Comparison of ENCODE assay signal across 11 cellular contexts in genomic region chr16:57628782-57629181, GRCh38. TPM values are rescaled to one million over a fixed set of nuclear protein-coding genes. Genes with fewer than 3 reads are reported as not detected.
DNase-seq lines count a peak whose midpoint lies in the region; ATAC-seq, FAIRE-seq and TF ChIP-seq lines count a peak whose summit lies in the region.
"Had no signal": no experiment of that assay in that cellular context is flagged by ENCODE, and none has a peak within 500 bp of the region (broad histone marks: within the 10 kb centered on the region; RNA-seq: fewer than 3 reads in every experiment).

No MANE protein-coding gene starts in this region.

- peak overlapping the region; percentile 57; the same call in 1 of the 2 replicates for H2AFZ ChIP-seq in SK-N-SH (ENCODE audit: low read depth)
- H2AFZ ChIP-seq in astrocyte (ENCODE audit: low read depth, low read length): peak overlapping the region; percentile 65
- no peak overlapping the region for H2AFZ ChIP-seq in keratinocyte (ENCODE audit: control insufficient read depth, low read length)

- peaks cover 2% of the 10 kb centered on the region for H3K9me1 ChIP-seq in keratinocyte (ENCODE audit: control insufficient read depth, extremely low read depth, insufficient read depth, low read length)

- no peak for TF ChIP-seq POLR2A in Peyer's patch (IDR thresholded peaks at IDR 0.05)

- FAIRE-seq in astrocyte (lab: Jason Lieb, UNC) (no peak), keratinocyte (lab: Jason Lieb, UNC) (no peak)

- H4K20me1 ChIP-seq in SK-N-SH (ENCODE audit: insufficient read depth) (no peaks in the 10 kb centered on the region), astrocyte (ENCODE audit: insufficient read depth, low read length) (no peaks in the 10 kb centered on the region), keratinocyte (ENCODE audit: control insufficient read depth, extremely low read depth, insufficient read depth, low read length) (peaks cover 8% of the 10 kb centered on the region)

- DNase-seq in SK-N-SH (no peak), astrocyte (ENCODE audit: low read depth) (no peak), keratinocyte (ENCODE audit: low read depth, low spot score) (no peak), Peyer's patch (no peak), NCI-H1092 treated with DMSO at 0.1 percent for 48 hours (lab: John Stamatoyannopoulos, UW) (no peak)
- DNase-seq in stimulated activated effector memory CD8-positive, alpha-beta T cell treated with anti-CD3 and anti-CD28 coated beads, Interleukin-12 subunit alpha, Interleukin-12 subunit beta, amount 100 ng/mL, for 72 hours (ENCODE audit: low spot score in 2 of 2): no peak

- no peaks in the 10 kb centered on the region for H3K9me2 ChIP-seq in SK-N-SH

- 83% methylated on average over 5 of the region's 5 CpGs for WGBS in SK-N-SH (ENCODE audit: low lambda C conversion rate)

- H3K36me3 ChIP-seq in SK-N-SH (replicated peaks in 1 of 2; ENCODE audit: control insufficient read depth in 1 of 2, insufficient read depth in 2 of 2, low read length in 1 of 2): no peaks in the 10 kb centered on the region
- no peaks in the 10 kb centered on the region for H3K36me3 ChIP-seq in astrocyte (ENCODE audit: insufficient read depth, low read length)
- H3K36me3 ChIP-seq in keratinocyte (ENCODE audit: control insufficient read depth in 2 of 2, extremely low read depth in 1 of 2, insufficient read depth in 2 of 2, low read length in 2 of 2): peaks cover 8 to 10% of the 10 kb centered on the region in 2 experiments
- H3K36me3 ChIP-seq in Peyer's patch: no peaks in the 10 kb centered on the region
- H3K36me3 ChIP-seq: SJSA1 had no signal

- H3K4me2 ChIP-seq in SK-N-SH (peak overlapping the region; percentile 86), astrocyte (ENCODE audit: low read length) (peak overlapping the region; percentile 93), keratinocyte (ENCODE audit: control insufficient read depth, extremely low read depth, insufficient read depth, low read depth, low read length) (peak overlapping the region; percentile 89)

- H3K9me3 Mint-ChIP-seq in astrocyte (ENCODE audit: unreplicated experiment): peaks cover 3% of the 10 kb centered on the region
- H3K9me3 Mint-ChIP-seq in stimulated activated effector memory CD8-positive, alpha-beta T cell treated with anti-CD3 and anti-CD28 coated beads, Interleukin-12 subunit alpha, Interleukin-12 subunit beta, amount 100 ng/mL, for 72 hours: no peaks in the 10 kb centered on the region

- H3K79me2 ChIP-seq in SK-N-SH (ENCODE audit: insufficient read depth) (no peaks in the 10 kb centered on the region), astrocyte (ENCODE audit: insufficient read depth, low read length) (no peaks in the 10 kb centered on the region), keratinocyte (ENCODE audit: control insufficient read depth, insufficient read depth, low read length) (peaks cover 33% of the 10 kb centered on the region)

- dilution Hi-C loops in keratinocyte (cut with MboI; ENCODE audit: extremely low pct_ligation_motif_present, low sequenced_read_pairs): no loop called here

- CTCF ChIA-PET in SK-N-SH (lab: Yijun Ruan, JAX): interaction anchor here (0.6 to 1.7 kb wide), 5 partner anchors 9 to 235 kb away, joined by 3 to 5 read pairs (median 3); no protein-coding TSS in a partner anchor

- H3K9ac ChIP-seq in SK-N-SH (peak overlapping the region; percentile 64), astrocyte (ENCODE audit: low read length) (peak overlapping the region; percentile 82), keratinocyte (ENCODE audit: control insufficient read depth, extremely low read depth, insufficient read depth, low read length) (peak overlapping the region; percentile 67)

- H3K9me3 ChIP-seq in SK-N-SH: no peaks in the 10 kb centered on the region
- H3K9me3 ChIP-seq in astrocyte (ENCODE audit: insufficient read depth, low read depth, low read length): no peaks in the 10 kb centered on the region
- no peaks in the 10 kb centered on the region for H3K9me3 ChIP-seq in keratinocyte (ENCODE audit: control insufficient read depth, low read depth, low read length)
- no peaks in the 10 kb centered on the region for H3K9me3 ChIP-seq in Peyer's patch
- H3K9me3 ChIP-seq: SJSA1 had no signal

- TF ChIP-seq CTCF in SK-N-SH (IDR thresholded peaks at IDR 0.05) (no peak), astrocyte (IDR thresholded peaks at IDR 0.05; ENCODE audit: insufficient read depth, low read depth, low read length) (no peak), keratinocyte (optimal IDR thresholded peaks at IDR 0.05 in 1 of 3, IDR thresholded peaks at IDR 0.05 in 1 of 3, conservative IDR thresholded peaks at IDR 0.05 in 1 of 3; ENCODE audit: extremely low read depth in 1 of 3, insufficient read depth in 2 of 3, low read length in 3 of 3) (no peak), Peyer's patch (IDR thresholded peaks at IDR 0.05) (no peak)

- no peaks in the 10 kb centered on the region for H3K36me3 Mint-ChIP-seq in astrocyte (ENCODE audit: low read depth, unreplicated experiment)
- H3K36me3 Mint-ChIP-seq in stimulated activated effector memory CD8-positive, alpha-beta T cell treated with anti-CD3 and anti-CD28 coated beads, Interleukin-12 subunit alpha, Interleukin-12 subunit beta, amount 100 ng/mL, for 72 hours: peaks cover 27% of the 10 kb centered on the region

- TF ChIP-seq EP300 in SK-N-SH (IDR thresholded peaks at IDR 0.05; ENCODE audit: borderline replicate concordance in 1 of 2, low read depth in 1 of 2, low read length in 1 of 2): no peak

- H3K27me3 ChIP-seq in SK-N-SH (ENCODE audit: insufficient read depth): no peaks in the 10 kb centered on the region
- no peaks in the 10 kb centered on the region for H3K27me3 ChIP-seq in astrocyte (ENCODE audit: insufficient read depth, low read length)
- no peaks in the 10 kb centered on the region for H3K27me3 ChIP-seq in keratinocyte (ENCODE audit: control insufficient read depth, extremely low read depth, insufficient read depth, low read length)
- H3K27me3 ChIP-seq in Peyer's patch: no peaks in the 10 kb centered on the region
- H3K27me3 ChIP-seq: SJSA1 had no signal

- H3K4me3 ChIP-seq in SK-N-SH (ENCODE audit: low read depth in 2 of 2, low read length in 1 of 2) (peak overlapping the region; percentile 1 to 57; a peak in 3 of 4 replicates), astrocyte (ENCODE audit: insufficient read depth, low read depth, low read length) (peak overlapping the region; percentile 40), keratinocyte (ENCODE audit: control insufficient read depth in 2 of 3, extremely low read depth in 1 of 3, insufficient read depth in 2 of 3, low read depth in 1 of 3, low read length in 3 of 3) (peak overlapping the region in 2 of 3 experiments; percentile 5 to 54), Peyer's patch (peak overlapping the region in 2 of 4 donors; percentile 30 to 35)
- H3K4me3 ChIP-seq: SJSA1 had no signal

- H3K4me1 ChIP-seq in SK-N-SH (ENCODE audit: control insufficient read depth in 1 of 2, insufficient read depth in 2 of 2, low read depth in 1 of 2, low read length in 1 of 2) (peaks cover 24 to 28% of the 10 kb centered on the region in 2 experiments; a peak in 3 of 4 replicates), astrocyte (ENCODE audit: insufficient read depth, low read length) (peaks cover 42% of the 10 kb centered on the region), keratinocyte (ENCODE audit: control insufficient read depth, extremely low read depth, insufficient read depth, low read length) (peaks cover 35% of the 10 kb centered on the region), Peyer's patch (peaks cover 0 to 10% (median 0%) of the 10 kb centered on the region in 4 donors)

- H3K27ac ChIP-seq in SK-N-SH (ENCODE audit: low read depth in 2 of 2, low read length in 1 of 2) (peak overlapping the region in 1 of 2 experiments; percentile 94; a peak in 2 of 4 replicates), astrocyte (ENCODE audit: low read depth, low read length) (peak overlapping the region; percentile 88), keratinocyte (ENCODE audit: control insufficient read depth, insufficient read depth, low read length) (peak overlapping the region; percentile 67), Peyer's patch (peak overlapping the region in 1 of 4 donors; percentile 41)
- H3K27ac ChIP-seq: 22Rv1 had no signal

- peak overlapping the region; percentile 23 for H3K27ac Mint-ChIP-seq in astrocyte (ENCODE audit: unreplicated experiment)
- H3K27ac Mint-ChIP-seq in stimulated activated effector memory CD8-positive, alpha-beta T cell treated with anti-CD3 and anti-CD28 coated beads, Interleukin-12 subunit alpha, Interleukin-12 subunit beta, amount 100 ng/mL, for 72 hours: peak overlapping the region; percentile 98

- peaks cover 8% of the 10 kb centered on the region for H3K27me3 Mint-ChIP-seq in astrocyte (ENCODE audit: low read depth, unreplicated experiment)

- H3K4me3 Mint-ChIP-seq in astrocyte (ENCODE audit: unreplicated experiment): peak overlapping the region; percentile 9
- H3K4me3 Mint-ChIP-seq in stimulated activated effector memory CD8-positive, alpha-beta T cell treated with anti-CD3 and anti-CD28 coated beads, Interleukin-12 subunit alpha, Interleukin-12 subunit beta, amount 100 ng/mL, for 72 hours: peak overlapping the region; percentile 95

- no peak for TF ChIP-seq RAD21 in SK-N-SH (IDR thresholded peaks at IDR 0.05; ENCODE audit: low read length)

- H3K4me1 Mint-ChIP-seq in astrocyte (ENCODE audit: low read depth, unreplicated experiment): peaks cover 26% of the 10 kb centered on the region
- peaks cover 56% of the 10 kb centered on the region for H3K4me1 Mint-ChIP-seq in stimulated activated effector memory CD8-positive, alpha-beta T cell treated with anti-CD3 and anti-CD28 coated beads, Interleukin-12 subunit alpha, Interleukin-12 subunit beta, amount 100 ng/mL, for 72 hours

- POLR2A ChIA-PET in SK-N-SH (lab: Yijun Ruan, JAX): no interaction called here

- peaks cover 6% of the 10 kb centered on the region for H3F3A ChIP-seq in SK-N-SH (replicated peaks; ENCODE audit: insufficient read depth)

- no peak for ATAC-seq in SK-N-SH treated with all-trans-retinoic acid at 6 μM for 48 hours
- ATAC-seq in stimulated activated effector memory CD8-positive, alpha-beta T cell treated with anti-CD3 and anti-CD28 coated beads, Interleukin-12 subunit alpha, Interleukin-12 subunit beta, amount 100 ng/mL, for 72 hours: no peak
- ATAC-seq in HG03175 (IDR thresholded peaks at IDR 0.05; ENCODE audit: unreplicated experiment): no peak

RNA-seq across cellular contexts. Expression of gene ADGRG1, which starts 0.4 kb away (rescaled TPM):
- polyA plus RNA-seq in SK-N-SH (2012; rRNA removed): 2.6 and 7.4 TPM in 2 replicates
- polyA plus RNA-seq in SK-N-SH (2012; cell fraction: cytosol; rRNA removed): 3.1 and 4.6 TPM in 2 replicates
- 8.1 and 10.9 TPM in 2 replicates for polyA plus RNA-seq in SK-N-SH (2012; cell fraction: nucleus; rRNA removed)
- 13.6 and 13.9 TPM in 2 replicates for total RNA-seq in astrocyte
- polyA plus RNA-seq in keratinocyte: 28.4 to 94.9 TPM (median 38.4 TPM) in 3 replicates
- polyA plus RNA-seq in keratinocyte (2011; ENCODE audit: low read depth): 47.7 TPM
- 37.4 and 46.7 TPM in 2 replicates for polyA plus RNA-seq in keratinocyte (2011; cell fraction: cytosol; rRNA removed)
- 182 and 187 TPM in 2 replicates for polyA plus RNA-seq in keratinocyte (2011; cell fraction: nucleus; rRNA removed)
- 114 and 163 TPM in 2 replicates for polyA plus RNA-seq in keratinocyte (2012; ENCODE audit: low replicate concordance)
- polyA minus RNA-seq in keratinocyte: 44.0 to 194 TPM (median 63.1 TPM) in 3 replicates
- 65.6 TPM for polyA minus RNA-seq in keratinocyte (2011; cell fraction: cytosol; rRNA and poly(A)+ RNA removed)
- polyA minus RNA-seq in keratinocyte (2011; cell fraction: nucleus; rRNA and poly(A)+ RNA removed): 116 and 131 TPM in 2 replicates
- 10 to 100 TPM; 12.8 to 50.3 (median 34.7) TPM for total RNA-seq in Peyer's patch

RNA-seq across cellular contexts. Expression of gene ADGRG3, which starts 39.3 kb away (rescaled TPM):
- polyA plus RNA-seq in SK-N-SH (2012; rRNA removed) (not detected in 2 replicates), keratinocyte (not detected in 3 replicates)
- not detected in 2 replicates for polyA plus RNA-seq in SK-N-SH (2012; cell fraction: cytosol; rRNA removed)
- polyA plus RNA-seq in SK-N-SH (2012; cell fraction: nucleus; rRNA removed): not detected in 2 replicates
- total RNA-seq in astrocyte (not detected in 2 replicates), Peyer's patch (1 to 10 TPM in 3 of 4 donors, under 1 TPM in 1; 0.47 to 4.1 (median 1.9) TPM)
- polyA plus RNA-seq in keratinocyte (2011; ENCODE audit: low read depth): not detected
- not detected in 2 replicates for polyA plus RNA-seq in keratinocyte (2011; cell fraction: cytosol; rRNA removed)
- 0.04 and 0.16 TPM in 2 replicates for polyA plus RNA-seq in keratinocyte (2011; cell fraction: nucleus; rRNA removed)
- polyA plus RNA-seq in keratinocyte (2012; ENCODE audit: low replicate concordance): not detected in 2 replicates
- 0.16 TPM in 1 of 3 replicates, not detected in the others for polyA minus RNA-seq in keratinocyte
- not detected for polyA minus RNA-seq in keratinocyte (2011; cell fraction: cytosol; rRNA and poly(A)+ RNA removed)
- polyA minus RNA-seq in keratinocyte (2011; cell fraction: nucleus; rRNA and poly(A)+ RNA removed): not detected in 2 replicates
- total RNA-seq: LHCN-M2, SJSA1 had no signal
